ENCODE assay signal across 4 cellular contexts in genomic region chr3:130059162-130059561, GRCh38. TPM values are rescaled to one million over a fixed set of nuclear protein-coding genes. Genes with fewer than 3 reads are reported as not detected.
"Had no signal": no experiment of that assay in that cellular context is flagged by ENCODE, and none has a peak within 500 bp of the region (broad histone marks: within the 10 kb centered on the region; RNA-seq: fewer than 3 reads in every experiment).

No MANE protein-coding gene starts in this region.

RNA-seq across cellular contexts. Expression of gene ALG1L2, which starts 22.5 kb away (rescaled TPM):
- total RNA-seq: HT-29, M059J, SK-MEL-5 had no signal
- polyA plus RNA-seq: SK-N-SH had no signal
